Comparison of ENCODE assay signal across 25 cellular contexts in genomic region chr3:25849101-25849500, GRCh38. TPM values are rescaled to one million over a fixed set of nuclear protein-coding genes. Genes with fewer than 3 reads are reported as not detected.
"Had no signal": no experiment of that assay in that cellular context is flagged by ENCODE, and none has a peak within 500 bp of the region (broad histone marks: within the 10 kb centered on the region; RNA-seq: fewer than 3 reads in every experiment).

No MANE protein-coding gene starts in this region.

- H3K4me3 Mint-ChIP-seq: activated CD4-positive, alpha-beta T cell treated with anti-CD3 and anti-CD28 coated beads, Interleukin-2, amount 10 ng/mL, durations not matched to agents 24 days and 14 days; activated CD8-positive, alpha-beta T cell treated with anti-CD3 and anti-CD28 coated beads for 36 hours; activated naive CD4-positive, alpha-beta T cell treated with anti-CD3 and anti-CD28 coated beads for 36 hours; immature natural killer cell; nephron progenitor cell; T-cell had no signal

- H3K27ac Mint-ChIP-seq: activated CD4-positive, alpha-beta T cell treated with anti-CD3 and anti-CD28 coated beads, Interleukin-2, amount 10 ng/mL, durations not matched to agents 24 days and 14 days; activated naive CD4-positive, alpha-beta T cell treated with anti-CD3 and anti-CD28 coated beads for 36 hours; immature natural killer cell; nephron progenitor cell; T-cell had no signal

- DNase-seq: activated CD4-positive, alpha-beta T cell treated with anti-CD3 and anti-CD28 coated beads, Interleukin-2, amount 10 ng/mL, durations not matched to agents 24 days and 14 days; activated CD4-positive, CD25-positive, alpha-beta regulatory T cell; activated CD8-positive, alpha-beta T cell treated with anti-CD3 and anti-CD28 coated beads for 36 hours; activated naive CD4-positive, alpha-beta T cell treated with anti-CD3 and anti-CD28 coated beads for 36 hours; activated T-cell treated with anti-CD3 and anti-CD28 coated beads, Interleukin-2, amount 50 U/mL, for 1 hour; effector CD4-positive, alpha-beta T cell; gastrocnemius medialis; heart right ventricle; immature natural killer cell; left cardiac atrium; midbrain; nephron progenitor cell; occipital lobe; posterior cingulate gyrus; stimulated activated naive CD8-positive, alpha-beta T cell treated with anti-CD3 and anti-CD28 coated beads, Interleukin-15, Interleukin-2, amounts not matched to agents 100 U/mL and 50 U/mL, for 24 hours; substantia nigra; T-cell; uterus had no signal

- H3K27ac ChIP-seq: ascending aorta, gastrocnemius medialis, heart right ventricle, right atrium auricular region, skin epidermis, tibial nerve, uterus had no signal

- H3K4me1 Mint-ChIP-seq: immature natural killer cell, T-cell had no signal

- H3K36me3 Mint-ChIP-seq: immature natural killer cell, T-cell had no signal

- H3K4me1 ChIP-seq: ascending aorta, gastrocnemius medialis, heart right ventricle, right atrium auricular region, tibial nerve, uterus had no signal

- H3K36me3 ChIP-seq: ascending aorta, gastrocnemius medialis, heart right ventricle, right atrium auricular region, tibial nerve, uterus had no signal

- H3K9me3 ChIP-seq: ascending aorta, gastrocnemius medialis, heart right ventricle, right atrium auricular region, tibial nerve, uterus had no signal

- ATAC-seq: esophagus mucosa, gastrocnemius medialis, heart right ventricle, left cardiac atrium, T-cell had no signal

- H3K27me3 Mint-ChIP-seq: activated CD4-positive, alpha-beta T cell treated with anti-CD3 and anti-CD28 coated beads, Interleukin-2, amount 10 ng/mL, durations not matched to agents 24 days and 14 days; T-cell had no signal

- H3K9me3 Mint-ChIP-seq: immature natural killer cell, T-cell had no signal

- H3K4me3 ChIP-seq: ascending aorta, gastrocnemius medialis, heart right ventricle, lung, right atrium auricular region, skin epidermis, tibial nerve, uterus had no signal

- FAIRE-seq: bronchial epithelial cell had no signal

RNA-seq across cellular contexts. Expression of gene OXSM, which starts 59.2 kb away (rescaled TPM):
- total RNA-seq: ascending aorta had no signal
